In the genomic region with DNA sequence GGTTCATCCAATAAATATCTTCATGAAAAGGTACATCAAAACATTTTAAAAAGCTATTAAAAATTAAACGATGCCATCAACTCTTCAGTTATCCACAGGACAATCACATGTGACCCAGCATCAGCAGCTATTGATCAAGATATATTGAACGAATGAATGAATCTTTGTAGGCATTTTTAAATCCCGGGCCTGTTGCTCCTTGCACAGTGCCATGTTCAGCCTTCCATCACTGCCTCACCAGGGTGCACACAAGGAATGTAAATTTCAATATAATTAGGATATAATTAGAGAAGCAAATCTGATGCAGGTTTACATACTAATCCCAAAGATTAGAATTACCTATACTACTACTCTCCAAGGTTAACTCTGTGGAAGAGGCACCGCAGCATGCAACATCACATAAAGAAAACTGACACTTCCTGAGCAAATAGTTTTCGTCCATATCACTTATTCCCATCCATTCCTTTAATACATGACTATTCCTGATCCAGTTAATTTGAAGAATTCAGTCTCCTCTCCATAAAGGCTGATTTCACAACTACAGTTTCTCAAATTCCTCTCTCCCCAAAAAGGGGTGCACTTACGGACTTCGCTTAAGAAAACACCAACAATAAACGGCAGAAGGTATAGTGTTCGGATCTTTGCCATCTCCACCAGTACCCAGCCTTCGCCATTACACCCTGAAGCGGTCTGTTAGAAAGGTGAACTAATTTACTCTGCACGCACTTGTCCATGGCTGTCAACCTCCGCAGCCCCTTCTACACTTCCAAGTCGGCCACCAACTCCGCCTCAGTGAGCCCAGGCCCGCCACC, we compare ENCODE assay signal across 8 cellular contexts. TPM values are rescaled to one million over a fixed set of nuclear protein-coding genes. Genes with fewer than 3 reads are reported as not detected.
A peak's percentile ranks its signal among the peaks of the same experiment; 100 is the strongest.
DNase-seq lines count a peak whose midpoint lies in the region; ATAC-seq lines count a peak whose summit lies in the region.

No MANE protein-coding gene starts in this region.

- peaks cover 4% of the 10 kb centered on the region for H3K36me3 Mint-ChIP-seq in activated CD4-positive, alpha-beta T cell treated with anti-CD3 and anti-CD28 coated beads for 36 hours (ENCODE audit: low read depth)

- POLR2A ChIA-PET in activated CD4-positive, alpha-beta T cell treated with anti-CD3 and anti-CD28 coated beads for 36 hours (lab: Charles Lee), result no interaction called here

- peaks cover 42% of the 10 kb centered on the region for H3K4me1 Mint-ChIP-seq in activated CD4-positive, alpha-beta T cell treated with anti-CD3 and anti-CD28 coated beads for 36 hours

- peak overlapping the region; percentile 93 for H3K4me3 Mint-ChIP-seq in activated CD4-positive, alpha-beta T cell treated with anti-CD3 and anti-CD28 coated beads for 36 hours

- no peak for DNase-seq in activated CD4-positive, alpha-beta T cell treated with anti-CD3 and anti-CD28 coated beads for 36 hours
- no peak for DNase-seq in activated CD4-positive, alpha-beta T cell treated with anti-CD3 and anti-CD28 coated beads for 1 hour
- peak; percentile 13 to 33 for DNase-seq in NCI-H526 (lab: John Stamatoyannopoulos, UW)
- DNase-seq in cerebellar cortex (ENCODE audit: low spot score), result peak; percentile 41
- peak; percentile 24 for DNase-seq in middle frontal gyrus (ENCODE audit: extremely low spot score, low spot score)

- H3K27ac Mint-ChIP-seq in activated CD4-positive, alpha-beta T cell treated with anti-CD3 and anti-CD28 coated beads for 36 hours, result peak overlapping the region; percentile 79

- no peaks in the 10 kb centered on the region for H3K9me3 Mint-ChIP-seq in activated CD4-positive, alpha-beta T cell treated with anti-CD3 and anti-CD28 coated beads for 36 hours (ENCODE audit: low read depth)

- CTCF ChIA-PET in activated CD4-positive, alpha-beta T cell treated with anti-CD3 and anti-CD28 coated beads for 36 hours (lab: Charles Lee), result interaction anchor here (1.4 kb wide), 1 partner anchor 23 kb away, joined by 5 read pairs; no protein-coding TSS in a partner anchor

- H3K27me3 Mint-ChIP-seq in activated CD4-positive, alpha-beta T cell treated with anti-CD3 and anti-CD28 coated beads for 36 hours, result no peaks in the 10 kb centered on the region

- ATAC-seq in activated CD4-positive, alpha-beta T cell treated with anti-CD3 and anti-CD28 coated beads for 36 hours, result no peak
- ATAC-seq in GM21390 (IDR thresholded peaks at IDR 0.05; ENCODE audit: unreplicated experiment) (no peak), HG02610 (IDR thresholded peaks at IDR 0.05; ENCODE audit: unreplicated experiment) (no peak), HG03108 (IDR thresholded peaks at IDR 0.05; ENCODE audit: unreplicated experiment) (no peak)

- intact Hi-C loops in activated CD4-positive, alpha-beta T cell treated with anti-CD3 and anti-CD28 coated beads for 36 hours (cut with DNase I, micrococcal nuclease), result loop anchor here (1.0 to 5.0 kb wide), 9 partner anchors 72 to 439 kb away; a partner anchor contains a TSS

RNA-seq across cellular contexts. Expression of a gene that starts 0.9 kb away (rescaled TPM):
- 100 to 1,000 TPM; 110 to 155 TPM for total RNA-seq in activated CD4-positive, alpha-beta T cell treated with anti-CD3 and anti-CD28 coated beads for 36 hours

RNA-seq across cellular contexts. Expression of a gene that starts 2.6 kb away (rescaled TPM):
- 10 to 100 TPM; 33.4 to 33.6 TPM for total RNA-seq in activated CD4-positive, alpha-beta T cell treated with anti-CD3 and anti-CD28 coated beads for 36 hours

Comparison
In these comparisons a context has a peak if more than half of its experiments do, and no peak if none do; other contexts are left out.
1. DNase-seq: peak in NCI-H526 (2 of 2), cerebellar cortex (single experiment) and middle frontal gyrus (single experiment); none in activated CD4-positive, alpha-beta T cell treated with anti-CD3 and anti-CD28 coated beads for 36 hours (single experiment) and activated CD4-positive, alpha-beta T cell treated with anti-CD3 and anti-CD28 coated beads for 1 hour (single experiment).